ENCODE assay signal across 1 cellular context in genomic region chr12:56080556-56081138, GRCh38.
TF ChIP-seq lines count a peak whose summit lies in the region.

No MANE protein-coding gene starts in this region.

TF ChIP-seq in liver, 16 proteins besides CTCF, POLR2A, EP300 and RAD21 (continued from another document):
- TF ChIP-seq JUND (IDR thresholded peaks at IDR 0.05): peak; percentile 45 to 78
- peak; percentile 75 to 87 for TF ChIP-seq RXRA (IDR thresholded peaks at IDR 0.05)
- TF ChIP-seq TAF1 (conservative IDR thresholded peaks at IDR 0.05): peak; percentile 70
- TF ChIP-seq, protein P1, sequence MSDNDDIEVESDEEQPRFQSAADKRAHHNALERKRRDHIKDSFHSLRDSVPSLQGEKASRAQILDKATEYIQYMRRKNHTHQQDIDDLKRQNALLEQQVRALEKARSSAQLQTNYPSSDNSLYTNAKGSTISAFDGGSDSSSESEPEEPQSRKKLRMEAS (IDR thresholded peaks at IDR 0.05): peak; percentile 75
